19 cellular contexts compared by ENCODE assay signal in genomic region chr4:156596026-156596425, GRCh38.
DNase-seq lines count a peak whose midpoint lies in the region; TF ChIP-seq lines count a peak whose summit lies in the region.
"Had no signal": no experiment of that assay in that cellular context is flagged by ENCODE, and none has a peak within 500 bp of the region (broad histone marks: within the 10 kb centered on the region; RNA-seq: fewer than 3 reads in every experiment).

No MANE protein-coding gene starts in this region.

- no peaks in the 10 kb centered on the region for H3K36me3 ChIP-seq in mesenchymal stem cell (ENCODE audit: control insufficient read depth in 1 of 2, insufficient read depth in 2 of 2, low read depth in 1 of 2, low read length in 2 of 2)
- H3K36me3 ChIP-seq in smooth muscle cell (ENCODE audit: low read depth), result no peaks in the 10 kb centered on the region
- H3K36me3 ChIP-seq: MG63 had no signal

- H3K79me2 ChIP-seq in smooth muscle cell (ENCODE audit: low read depth), result no peaks in the 10 kb centered on the region
- H3K79me2 ChIP-seq: parathyroid adenoma had no signal

- no peak overlapping the region for H2BK15ac ChIP-seq in mesenchymal stem cell (ENCODE audit: low read depth, poor library complexity, severe bottlenecking)

- H3K18ac ChIP-seq in mesenchymal stem cell (ENCODE audit: low read depth in 1 of 2, low read length in 2 of 2), result peak overlapping the region; percentile 37 to 41

- H2AFZ ChIP-seq in mesenchymal stem cell (ENCODE audit: low read depth, low read length) (no peak overlapping the region), smooth muscle cell (ENCODE audit: low read depth) (peak overlapping the region; percentile 50)
- H2AFZ ChIP-seq: parathyroid adenoma, PC-9 had no signal

- H3F3A ChIP-seq in smooth muscle cell (ENCODE audit: low read depth), result peaks cover 23% of the 10 kb centered on the region

- H3K27ac ChIP-seq in mesenchymal stem cell (ENCODE audit: low read length, poor library complexity, severe bottlenecking) (no peak overlapping the region), smooth muscle cell (ENCODE audit: low read depth) (peak overlapping the region; percentile 98)
- H3K27ac ChIP-seq: parathyroid adenoma, PC-9 had no signal

- H3K23ac ChIP-seq in mesenchymal stem cell (ENCODE audit: low read length in 2 of 2), result no peak overlapping the region

- H3K4me3 ChIP-seq in mesenchymal stem cell (ENCODE audit: insufficient read depth in 1 of 2, low read depth in 1 of 2, low read length in 2 of 2) (no peak overlapping the region), smooth muscle cell (no peak overlapping the region)
- H3K4me3 ChIP-seq: MG63, PC-9 had no signal

- H3K4me1 ChIP-seq in mesenchymal stem cell (ENCODE audit: control insufficient read depth, insufficient read depth, low read depth, low read length) (peaks cover 2% of the 10 kb centered on the region), smooth muscle cell (ENCODE audit: low read depth) (peaks cover 16% of the 10 kb centered on the region)

- H2BK5ac ChIP-seq in mesenchymal stem cell (ENCODE audit: low read depth, low read length, poor library complexity, severe bottlenecking), result no peak overlapping the region

- no peak overlapping the region for H3K14ac ChIP-seq in mesenchymal stem cell (ENCODE audit: low read length in 2 of 2)

- H3K4ac ChIP-seq in mesenchymal stem cell (ENCODE audit: low read depth in 1 of 2, low read length in 2 of 2), result no peak overlapping the region

- H4K20me1 ChIP-seq in smooth muscle cell (ENCODE audit: low read depth), result no peaks in the 10 kb centered on the region

- 100% methylated on average over 2 of the region's 2 CpGs for WGBS in mesenchymal stem cell
- 33% methylated on average over 2 of the region's 2 CpGs for WGBS in smooth muscle cell (ENCODE audit: low lambda C conversion rate)

- no peaks in the 10 kb centered on the region for H3K79me1 ChIP-seq in mesenchymal stem cell (replicated peaks; ENCODE audit: low read length, poor library complexity, severe bottlenecking)

- H4K8ac ChIP-seq in mesenchymal stem cell (ENCODE audit: low read length), result no peak overlapping the region

- no peak overlapping the region for H3K9ac ChIP-seq in mesenchymal stem cell (ENCODE audit: low read length)
- no peak overlapping the region for H3K9ac ChIP-seq in smooth muscle cell (ENCODE audit: low read depth)
- H3K9ac ChIP-seq: parathyroid adenoma had no signal

- H3K4me2 ChIP-seq in mesenchymal stem cell (ENCODE audit: low read length, poor library complexity, severe bottlenecking), result no peak overlapping the region
- peak overlapping the region; percentile 71 for H3K4me2 ChIP-seq in smooth muscle cell
- H3K4me2 ChIP-seq: PC-9 had no signal

- H4K91ac ChIP-seq in mesenchymal stem cell (ENCODE audit: low read length), result peak overlapping the region; percentile 7

- peak overlapping the region in 1 of 2 experiments; percentile 7 for H2BK12ac ChIP-seq in mesenchymal stem cell (ENCODE audit: low read length in 2 of 2)

- H2BK120ac ChIP-seq in mesenchymal stem cell (ENCODE audit: low read depth, low read length), result peak overlapping the region; percentile 2

- H3K9me3 ChIP-seq in mesenchymal stem cell (ENCODE audit: control insufficient read depth, low read length) (no peaks in the 10 kb centered on the region), smooth muscle cell (replicated peaks; ENCODE audit: low read depth) (no peaks in the 10 kb centered on the region)
- H3K9me3 ChIP-seq: MG63 had no signal

- no peaks in the 10 kb centered on the region for H3K27me3 ChIP-seq in mesenchymal stem cell (ENCODE audit: control insufficient read depth in 1 of 2, insufficient read depth in 1 of 2, low read length in 2 of 2)
- H3K27me3 ChIP-seq in smooth muscle cell (ENCODE audit: low read depth), result no peaks in the 10 kb centered on the region
- H3K27me3 ChIP-seq: MG63 had no signal

- H2AK5ac ChIP-seq in mesenchymal stem cell (ENCODE audit: low read length, severe bottlenecking), result no peak overlapping the region

- DNase-seq in HS-27A (ENCODE audit: low read depth) (peak; percentile 51), astrocyte of the hippocampus (ENCODE audit: low read depth, low spot score) (peak; percentile 57), mesenchymal stem cell (no peak), smooth muscle cell (lab: John Stamatoyannopoulos, UW; ENCODE audit: unreplicated experiment) (no peak), NCI-H2107 treated with DMSO at 0.1 percent for 48 hours (lab: John Stamatoyannopoulos, UW; ENCODE audit: unreplicated experiment) (no peak)
- DNase-seq in stimulated activated CD4-positive, alpha-beta T cell treated with anti-CD3 and anti-CD28 coated beads, Interleukin-2, amount 100 ng/mL, for 24 hours, result no peak
- DNase-seq in NK-92 treated with Interleukin-12 subunit alpha and Interleukin-12 subunit beta, amount 100 ng/mL, for 24 hours (lab: John Stamatoyannopoulos, UW), result no peak
- DNase-seq: activated CD4-positive, alpha-beta T cell treated with anti-CD3 and anti-CD28 coated beads for 36 hours; activated naive CD4-positive, alpha-beta T cell treated with anti-CD3 and anti-CD28 coated beads, Interleukin-2, amount 50 U/mL, for 16 hours; CD4-positive, alpha-beta T cell; effector memory CD4-positive, alpha-beta T cell; GDM1; H9; MG63; naive thymus-derived CD4-positive, alpha-beta T cell; NCI-H1417 treated with DMSO at 0.1 percent for 48 hours; NCI-H774; PC-9 had no signal

- no peak for TF ChIP-seq CTCF in smooth muscle cell (IDR thresholded peaks at IDR 0.05; ENCODE audit: borderline replicate concordance, insufficient read depth, poor library complexity, severe bottlenecking)

Comparison
In these comparisons a context has a peak if more than half of its experiments do, and no peak if none do; other contexts are left out.
1. DNase-seq: peak in HS-27A (single experiment) and astrocyte of the hippocampus (single experiment); none in mesenchymal stem cell (single experiment), smooth muscle cell (single experiment), stimulated activated CD4-positive, alpha-beta T cell treated with anti-CD3 and anti-CD28 coated beads, Interleukin-2, amount 100 ng/mL, for 24 hours (0 of 2), NK-92 treated with Interleukin-12 subunit alpha and Interleukin-12 subunit beta, amount 100 ng/mL, for 24 hours (single experiment) and NCI-H2107 treated with DMSO at 0.1 percent for 48 hours (single experiment).